ENCODE assay signal across 13 cellular contexts in genomic region chr10:13352519-13352918, GRCh38. TPM values are rescaled to one million over a fixed set of nuclear protein-coding genes. Genes with fewer than 3 reads are reported as not detected.
DNase-seq lines count a peak whose midpoint lies in the region; ATAC-seq and TF ChIP-seq lines count a peak whose summit lies in the region.
"Had no signal": no experiment of that assay in that cellular context is flagged by ENCODE, and none has a peak within 500 bp of the region (broad histone marks: within the 10 kb centered on the region; RNA-seq: fewer than 3 reads in every experiment).

No MANE protein-coding gene starts in this region.

- H3K27me3 Mint-ChIP-seq in activated T-cell treated with anti-CD3 and anti-CD28 coated beads, Interleukin-2, amount 50 U/mL, for 72 hours (ENCODE audit: low read depth): peaks cover 1% of the 10 kb centered on the region
- peaks cover 13% of the 10 kb centered on the region for H3K27me3 Mint-ChIP-seq in activated T-helper 1 cell treated with anti-CD3 and anti-CD28 coated beads, Interleukin-12 subunit alpha, Interleukin-12 subunit beta, Interleukin-2, Interleukin-4 antibody, amounts not matched to agents 30 ng/mL and 10 ng/mL and 1 ng/mL, durations not matched to agents 14 hours and 24 hours and 36 hours (ENCODE audit: insufficient read depth)

- intact Hi-C loops in activated T-helper 1 cell treated with anti-CD3 and anti-CD28 coated beads, Interleukin-12 subunit alpha, Interleukin-12 subunit beta, Interleukin-2, Interleukin-4 antibody, amounts not matched to agents 30 ng/mL and 10 ng/mL and 1 ng/mL, durations not matched to agents 14 hours and 24 hours and 36 hours (cut with micrococcal nuclease): no loop called here

- no peaks in the 10 kb centered on the region for H4K20me1 ChIP-seq in osteoblast (ENCODE audit: insufficient read depth, low read length)

- TF ChIP-seq CTCF in osteoblast (IDR thresholded peaks at IDR 0.05; ENCODE audit: extremely low read depth, low read depth, low read length): peak; percentile 11

- H3K27ac ChIP-seq in osteoblast (ENCODE audit: low read depth, low read length): no peak overlapping the region
- H3K27ac ChIP-seq: heart left ventricle, HL-60 had no signal

- H3K4me1 ChIP-seq in osteoblast (ENCODE audit: insufficient read depth, low read length): peaks cover 19% of the 10 kb centered on the region

- no peaks in the 10 kb centered on the region for H3K9me3 Mint-ChIP-seq in activated T-cell treated with anti-CD3 and anti-CD28 coated beads, Interleukin-2, amount 50 U/mL, for 72 hours
- no peaks in the 10 kb centered on the region for H3K9me3 Mint-ChIP-seq in activated T-helper 1 cell treated with anti-CD3 and anti-CD28 coated beads, Interleukin-12 subunit alpha, Interleukin-12 subunit beta, Interleukin-2, Interleukin-4 antibody, amounts not matched to agents 30 ng/mL and 10 ng/mL and 1 ng/mL, durations not matched to agents 14 hours and 24 hours and 36 hours

- H3K36me3 ChIP-seq in osteoblast (ENCODE audit: insufficient read depth, low read length): no peaks in the 10 kb centered on the region
- H3K36me3 ChIP-seq: heart left ventricle had no signal

- no peaks in the 10 kb centered on the region for H3K79me2 ChIP-seq in osteoblast (ENCODE audit: insufficient read depth, low read length)

- H3K4me3 Mint-ChIP-seq in activated T-cell treated with anti-CD3 and anti-CD28 coated beads, Interleukin-2, amount 50 U/mL, for 72 hours: no peak overlapping the region
- peak overlapping the region; percentile 13 for H3K4me3 Mint-ChIP-seq in activated T-helper 1 cell treated with anti-CD3 and anti-CD28 coated beads, Interleukin-12 subunit alpha, Interleukin-12 subunit beta, Interleukin-2, Interleukin-4 antibody, amounts not matched to agents 30 ng/mL and 10 ng/mL and 1 ng/mL, durations not matched to agents 14 hours and 24 hours and 36 hours

- DNase-seq in activated T-cell treated with anti-CD3 and anti-CD28 coated beads, Interleukin-2, amount 50 U/mL, for 72 hours: peak in 1 of 2 donors; percentile 23
- DNase-seq in activated T-cell treated with anti-CD3 and anti-CD28 coated beads, Interleukin-2, amount 50 U/mL, for 48 hours: no peak
- DNase-seq in activated T-helper 1 cell treated with anti-CD3 and anti-CD28 coated beads, Interleukin-12 subunit alpha, Interleukin-12 subunit beta, Interleukin-2, Interleukin-4 antibody, amounts not matched to agents 30 ng/mL and 10 ng/mL and 1 ng/mL, durations not matched to agents 14 hours and 24 hours and 36 hours (ENCODE audit: low spot score): no peak
- no peak for DNase-seq in osteoblast (ENCODE audit: insufficient read length, low spot score, missing footprints)
- DNase-seq in NCI-H1694 treated with DMSO at 0.1 percent for 48 hours (lab: John Stamatoyannopoulos, UW): no peak
- DNase-seq: activated CD4-positive, CD25-positive, alpha-beta regulatory T cell; GDM1; heart left ventricle; NCI-H2081 treated with DMSO at 0.1 percent for 48 hours had no signal

- H3K27me3 ChIP-seq in osteoblast (ENCODE audit: insufficient read depth, low read length): peaks cover 36% of the 10 kb centered on the region

- no peak overlapping the region for H3K4me3 ChIP-seq in osteoblast (ENCODE audit: insufficient read depth, low read length)
- H3K4me3 ChIP-seq: heart left ventricle had no signal

- H3K4me2 ChIP-seq in osteoblast (ENCODE audit: insufficient read depth, low read length): no peak overlapping the region

- H3K9me3 ChIP-seq in osteoblast (ENCODE audit: low read depth, low read length): no peaks in the 10 kb centered on the region
- H3K9me3 ChIP-seq: heart left ventricle had no signal

- H2AFZ ChIP-seq in osteoblast (ENCODE audit: low read length): no peak overlapping the region

- peaks cover 1 to 5% of the 10 kb centered on the region in 2 donors for H3K36me3 Mint-ChIP-seq in activated T-cell treated with anti-CD3 and anti-CD28 coated beads, Interleukin-2, amount 50 U/mL, for 72 hours (ENCODE audit: insufficient read depth in 2 of 2)
- no peaks in the 10 kb centered on the region for H3K36me3 Mint-ChIP-seq in activated T-helper 1 cell treated with anti-CD3 and anti-CD28 coated beads, Interleukin-12 subunit alpha, Interleukin-12 subunit beta, Interleukin-2, Interleukin-4 antibody, amounts not matched to agents 30 ng/mL and 10 ng/mL and 1 ng/mL, durations not matched to agents 14 hours and 24 hours and 36 hours (ENCODE audit: low read depth)

- H3K4me1 Mint-ChIP-seq in activated T-cell treated with anti-CD3 and anti-CD28 coated beads, Interleukin-2, amount 50 U/mL, for 72 hours (ENCODE audit: low read depth): peaks cover 41% of the 10 kb centered on the region
- H3K4me1 Mint-ChIP-seq in activated T-helper 1 cell treated with anti-CD3 and anti-CD28 coated beads, Interleukin-12 subunit alpha, Interleukin-12 subunit beta, Interleukin-2, Interleukin-4 antibody, amounts not matched to agents 30 ng/mL and 10 ng/mL and 1 ng/mL, durations not matched to agents 14 hours and 24 hours and 36 hours (ENCODE audit: low read depth): peaks cover 32% of the 10 kb centered on the region

- no peak for ATAC-seq in activated T-cell treated with anti-CD3 and anti-CD28 coated beads, Interleukin-2, amount 50 U/mL, for 72 hours (replicated peaks in 1 of 2)
- ATAC-seq in HG03432 (IDR thresholded peaks at IDR 0.05; ENCODE audit: unreplicated experiment) (peak; percentile 19), HG02588 (IDR thresholded peaks at IDR 0.05; ENCODE audit: unreplicated experiment) (no peak), HG03196 (IDR thresholded peaks at IDR 0.05; ENCODE audit: unreplicated experiment) (no peak)
- ATAC-seq: heart left ventricle had no signal

- H3K27ac Mint-ChIP-seq in activated T-cell treated with anti-CD3 and anti-CD28 coated beads, Interleukin-2, amount 50 U/mL, for 72 hours: peak overlapping the region; percentile 11
- H3K27ac Mint-ChIP-seq in activated T-helper 1 cell treated with anti-CD3 and anti-CD28 coated beads, Interleukin-12 subunit alpha, Interleukin-12 subunit beta, Interleukin-2, Interleukin-4 antibody, amounts not matched to agents 30 ng/mL and 10 ng/mL and 1 ng/mL, durations not matched to agents 14 hours and 24 hours and 36 hours: peak overlapping the region; percentile 1

RNA-seq across cellular contexts. Expression of gene SEPHS1, which starts 4.4 kb away (rescaled TPM):
- total RNA-seq in activated T-cell treated with anti-CD3 and anti-CD28 coated beads, Interleukin-2, amount 50 U/mL, for 72 hours: 10 to 100 TPM; 44.7 to 48.8 TPM
- 54.4 and 56.7 TPM in 2 replicates for total RNA-seq in activated T-helper 1 cell treated with anti-CD3 and anti-CD28 coated beads, Interleukin-12 subunit alpha, Interleukin-12 subunit beta, Interleukin-2, Interleukin-4 antibody, amounts not matched to agents 30 ng/mL and 10 ng/mL and 1 ng/mL, durations not matched to agents 14 hours and 24 hours and 36 hours
- 31.1 and 37.4 TPM in 2 replicates for total RNA-seq in osteoblast

RNA-seq across cellular contexts. Expression of gene PHYH, which starts 52.7 kb away (rescaled TPM):
- 10 to 100 TPM; 12.8 to 14.1 TPM for total RNA-seq in activated T-cell treated with anti-CD3 and anti-CD28 coated beads, Interleukin-2, amount 50 U/mL, for 72 hours
- 9.7 and 11.1 TPM in 2 replicates for total RNA-seq in activated T-helper 1 cell treated with anti-CD3 and anti-CD28 coated beads, Interleukin-12 subunit alpha, Interleukin-12 subunit beta, Interleukin-2, Interleukin-4 antibody, amounts not matched to agents 30 ng/mL and 10 ng/mL and 1 ng/mL, durations not matched to agents 14 hours and 24 hours and 36 hours
- total RNA-seq in osteoblast: 28.6 and 38.9 TPM in 2 replicates
